20 cellular contexts compared by ENCODE assay signal in genomic region chr3:171854649-171855305, GRCh38. TPM values are rescaled to one million over a fixed set of nuclear protein-coding genes. Genes with fewer than 3 reads are reported as not detected.
DNase-seq lines count a peak whose midpoint lies in the region; FAIRE-seq and TF ChIP-seq lines count a peak whose summit lies in the region.
"Had no signal": no experiment of that assay in that cellular context is flagged by ENCODE, and none has a peak within 500 bp of the region (broad histone marks: within the 10 kb centered on the region; RNA-seq: fewer than 3 reads in every experiment).

No MANE protein-coding gene starts in this region.

- no peak overlapping the region; a peak in 1 of 8 replicates for H3K4me3 ChIP-seq in H1 (ENCODE audit: extremely low read depth in 1 of 4, insufficient read depth in 2 of 4, low read depth in 3 of 4, low read length in 4 of 4)
- no peak overlapping the region for H3K4me3 ChIP-seq in stomach
- H3K4me3 ChIP-seq: PC-9, SJSA1 had no signal

- 82 to 100% methylated on average over 1 to 2 of the region's 2 CpGs for WGBS in H1 (ENCODE audit: extremely low coverage in 1 of 2, insufficient coverage in 1 of 2, insufficient read length in 1 of 2, insufficient replicate concordance in 2 of 2, low coverage in 1 of 2, low lambda C conversion rate in 2 of 2, missing lambda C conversion rate in 1 of 2), 2 experiments
- 85 to 92% (median 87%) methylated on average over 2 of the region's 2 CpGs for WGBS in stomach, 5 donors

- no peak overlapping the region for H2BK120ac ChIP-seq in H1 (replicated peaks; ENCODE audit: low read depth, low read length)

- no peak overlapping the region for H3K4ac ChIP-seq in H1 (replicated peaks; ENCODE audit: insufficient read length, low read depth, low read length)

- DNase-seq in DMS114 treated with DMSO at 0.1 percent for 48 hours (lab: John Stamatoyannopoulos, UW; ENCODE audit: unreplicated experiment) (peak; percentile 22), NAMALWA (ENCODE audit: low spot score) (peak; percentile 17), H1 (ENCODE audit: low read depth in 1 of 2, low spot score in 2 of 2) (no peak), 8988T (no peak), stomach (no peak)
- DNase-seq in activated effector memory CD4-positive, alpha-beta T cell treated with Interleukin-2 at 50 U/mL for 16 hours, result no peak
- DNase-seq: BE2C; CD4-positive, alpha-beta memory T cell; KG1; NCI-H1436; NCI-H2029 treated with DMSO at 0.1 percent for 48 hours; NCI-H345; NCI-H69; T-helper 2 cell had no signal

- no peak overlapping the region for H2BK5ac ChIP-seq in H1 (ENCODE audit: low read depth, low read length)

- no peak overlapping the region for H3K27ac ChIP-seq in H1 (ENCODE audit: low read depth, low read length)
- H3K27ac ChIP-seq in stomach, result no peak overlapping the region
- H3K27ac ChIP-seq: HL-60, PC-9, SJSA1 had no signal

- no peaks in the 10 kb centered on the region for H3K27me3 ChIP-seq in H1 (replicated peaks in 1 of 4; ENCODE audit: control insufficient read depth in 3 of 4, extremely low read depth in 1 of 4, insufficient read depth in 3 of 4, low read length in 3 of 4)
- no peaks in the 10 kb centered on the region for H3K27me3 ChIP-seq in stomach
- H3K27me3 ChIP-seq: BE2C, SJSA1 had no signal

- H4K5ac ChIP-seq in H1 (ENCODE audit: insufficient read length, low read depth, low read length), result no peak overlapping the region

- H2AK5ac ChIP-seq in H1 (ENCODE audit: low read depth, low read length), result no peak overlapping the region

- H3K36me3 ChIP-seq in H1 (ENCODE audit: control insufficient read depth in 2 of 4, insufficient read depth in 4 of 4, low read length in 3 of 4) (peaks cover 0 to 3% (median 0%) of the 10 kb centered on the region in 4 experiments; a peak in 2 of 8 replicates), stomach (no peaks in the 10 kb centered on the region)
- H3K36me3 ChIP-seq: BE2C, SJSA1 had no signal

- no peaks in the 10 kb centered on the region for H3K23me2 ChIP-seq in H1 (ENCODE audit: low read depth, low read length)

- H2BK15ac ChIP-seq in H1 (ENCODE audit: low read length), result no peak overlapping the region

- no peak overlapping the region for H3K14ac ChIP-seq in H1 (ENCODE audit: insufficient read length)

- TF ChIP-seq EP300 in H1 (IDR thresholded peaks at IDR 0.05; ENCODE audit: borderline replicate concordance in 1 of 2, low read depth in 2 of 2, low read length in 2 of 2) (no peak), stomach (IDR thresholded peaks at IDR 0.05) (no peak)

- H3K79me2 ChIP-seq in H1 (ENCODE audit: control insufficient read depth in 1 of 2, insufficient read depth in 2 of 2, low read length in 2 of 2), result no peaks in the 10 kb centered on the region

- H2AFZ ChIP-seq in H1 (ENCODE audit: low read length), result no peak overlapping the region
- H2AFZ ChIP-seq: PC-9 had no signal

- H2BK20ac ChIP-seq in H1 (ENCODE audit: low read length), result no peak overlapping the region

- no peak overlapping the region for H3K23ac ChIP-seq in H1 (ENCODE audit: insufficient read length)

- TF ChIP-seq POLR2A in H1 (IDR thresholded peaks at IDR 0.05; ENCODE audit: control extremely low read depth in 1 of 2, low read depth in 2 of 2, low read length in 2 of 2) (no peak), stomach (IDR thresholded peaks at IDR 0.05) (no peak)

- intact Hi-C loops in stomach (cut with DNase I; ENCODE audit: low total_unique reads), result no loop called here

- H3K9me3 ChIP-seq in H1 (ENCODE audit: insufficient read depth in 2 of 2, low read depth in 1 of 2, low read length in 1 of 2) (peaks cover 25 to 30% of the 10 kb centered on the region in 2 experiments), stomach (peaks cover 0 to 12% (median 5%) of the 10 kb centered on the region in 4 donors)

- H3K56ac ChIP-seq in H1 (replicated peaks; ENCODE audit: insufficient read length, low read depth, low read length), result no peak overlapping the region

- no peak overlapping the region for H2BK12ac ChIP-seq in H1 (ENCODE audit: low read depth, low read length)

- H3K18ac ChIP-seq in H1 (ENCODE audit: extremely low read depth, low read length), result no peak overlapping the region

- CTCF ChIA-PET in H1 (lab: Charles Lee; ENCODE audit: partially characterized antibody), result interaction anchor here (1.1 to 1.5 kb wide), 2 partner anchors 11 to 83 kb away, joined by 3 to 4 read pairs; no protein-coding TSS in a partner anchor

- no peak for TF ChIP-seq RAD21 in H1 (IDR thresholded peaks at IDR 0.05 in 1 of 2, conservative IDR thresholded peaks at IDR 0.05 in 1 of 2; ENCODE audit: low read depth in 2 of 2, low read length in 2 of 2)

- no peak for TF ChIP-seq CTCF in H1 (IDR thresholded peaks at IDR 0.05; ENCODE audit: control extremely low read depth in 1 of 3, insufficient read depth in 1 of 3, low read depth in 1 of 3, low read length in 3 of 3)
- TF ChIP-seq CTCF in stomach (IDR thresholded peaks at IDR 0.05), result no peak

- H4K8ac ChIP-seq in H1 (ENCODE audit: extremely low read depth, insufficient read depth, low read length), result no peak overlapping the region

- no peak overlapping the region for H3K9ac ChIP-seq in H1 (replicated peaks in 1 of 4; ENCODE audit: extremely low read depth in 1 of 4, low read depth in 3 of 4, low read length in 3 of 4)

- H4K20me1 ChIP-seq in H1 (replicated peaks in 1 of 2; ENCODE audit: control insufficient read depth in 1 of 2, insufficient read depth in 2 of 2, low read length in 2 of 2), result no peaks in the 10 kb centered on the region

- no peaks in the 10 kb centered on the region for H3K79me1 ChIP-seq in H1 (ENCODE audit: low read depth, low read length)

- FAIRE-seq in A204.1 (lab: Jason Lieb, UNC) (peak; percentile 3), H1 (lab: Jason Lieb, UNC) (no peak)
- FAIRE-seq: H54 had no signal

- no peak overlapping the region for H4K91ac ChIP-seq in H1 (replicated peaks; ENCODE audit: insufficient read length, low read length)

- H3K4me1 ChIP-seq in H1 (replicated peaks in 1 of 4; ENCODE audit: control insufficient read depth in 3 of 4, insufficient read depth in 4 of 4, low read length in 3 of 4) (no peaks in the 10 kb centered on the region; a peak in 1 of 7 replicates), stomach (peaks cover 0 to 9% (median 0%) of the 10 kb centered on the region in 4 donors)
- H3K4me1 ChIP-seq: BE2C, SJSA1 had no signal

- POLR2A ChIA-PET in H1 (lab: Charles Lee; ENCODE audit: partially characterized antibody), result no interaction called here

- H3K4me2 ChIP-seq in H1 (ENCODE audit: insufficient read depth in 1 of 2, low read depth in 2 of 2, low read length in 2 of 2), result no peak overlapping the region
- H3K4me2 ChIP-seq: PC-9 had no signal

TF ChIP-seq in H1, 55 proteins besides CTCF, POLR2A, EP300 and RAD21:
- no peak for TF ChIP-seq ATF3 (IDR thresholded peaks at IDR 0.05; ENCODE audit: insufficient read depth, low read depth, low read length)
- peak in 1 of 2 experiments; percentile 74; a peak in 1 of 4 replicates for TF ChIP-seq HDAC2 (IDR thresholded peaks at IDR 0.05; ENCODE audit: borderline replicate concordance in 1 of 2, low read depth in 2 of 2, low read length in 2 of 2)
- TF ChIP-seq KDM1A (IDR thresholded peaks at IDR 0.05; ENCODE audit: borderline replicate concordance, low read length), result peak; percentile 93

RNA-seq across cellular contexts. Expression of gene TMEM212, which starts 11.6 kb away (rescaled TPM):
- total RNA-seq in H1 (2021; fragmentation: NEBNext Ultra II Directional; extraction: Animal tissue kit (Norgen Biotek cat#: 25700)), result not detected in 2 replicates
- polyA plus RNA-seq in H1 (2011; rRNA removed) (not detected in 2 replicates), stomach (not detected)
- not detected for polyA plus RNA-seq in H1 (2011; cell fraction: cytosol; rRNA removed)
- polyA plus RNA-seq in H1 (2011; cell fraction: nucleus; rRNA removed), result not detected
- polyA plus RNA-seq in H1 (2012, experiment 1 of 2), result not detected in 4 replicates
- polyA plus RNA-seq in H1 (2012, experiment 2 of 2), result not detected
- polyA plus RNA-seq in H1 (2013, experiment 1 of 2), result not detected
- not detected for polyA plus RNA-seq in H1 (2013, experiment 2 of 2)
- polyA minus RNA-seq in H1 (2011; rRNA and poly(A)+ RNA removed), result not detected in 2 replicates
- not detected for polyA minus RNA-seq in H1 (2011; cell fraction: cytosol; rRNA and poly(A)+ RNA removed)
- polyA minus RNA-seq in H1 (2011; cell fraction: nucleus; rRNA and poly(A)+ RNA removed), result not detected
- not detected for total RNA-seq in stomach
- total RNA-seq: CD4-positive, alpha-beta memory T cell; Daoy; PC-9; SJSA1 had no signal
- polyA plus RNA-seq: CD4-positive, alpha-beta memory T cell had no signal

RNA-seq across cellular contexts. Expression of gene PLD1, which starts 44.5 kb away (rescaled TPM):
- total RNA-seq in H1 (2021; fragmentation: NEBNext Ultra II Directional; extraction: Animal tissue kit (Norgen Biotek cat#: 25700)), result 2.6 and 3.1 TPM in 2 replicates
- 0.88 and 1.2 TPM in 2 replicates for polyA plus RNA-seq in H1 (2011; rRNA removed)
- 0.80 TPM for polyA plus RNA-seq in H1 (2011; cell fraction: cytosol; rRNA removed)
- 0.80 TPM for polyA plus RNA-seq in H1 (2011; cell fraction: nucleus; rRNA removed)
- 1.3 to 3.1 TPM (median 1.8 TPM) in 4 replicates for polyA plus RNA-seq in H1 (2012, experiment 1 of 2)
- polyA plus RNA-seq in H1 (2012, experiment 2 of 2), result 0.29 TPM
- polyA plus RNA-seq in H1 (2013, experiment 1 of 2), result 1.3 TPM
- polyA plus RNA-seq in H1 (2013, experiment 2 of 2), result 1.0 TPM
- polyA minus RNA-seq in H1 (2011; rRNA and poly(A)+ RNA removed), result 3.3 and 3.5 TPM in 2 replicates
- 3.2 TPM for polyA minus RNA-seq in H1 (2011; cell fraction: cytosol; rRNA and poly(A)+ RNA removed)
- 4.8 TPM for polyA minus RNA-seq in H1 (2011; cell fraction: nucleus; rRNA and poly(A)+ RNA removed)
- 10 to 100 TPM in 4 of 5 donors, 1 to 10 TPM in 1; 7.6 to 43.0 (median 25.1) TPM for total RNA-seq in stomach
- polyA plus RNA-seq in stomach, result 1 to 10 TPM; 3.4 to 9.5 (median 8.6) TPM

Comparison
In these comparisons a context has a peak if more than half of its experiments do, and no peak if none do; other contexts are left out.
1. DNase-seq: peak in DMS114 treated with DMSO at 0.1 percent for 48 hours (single experiment) and NAMALWA (single experiment); none in H1 (0 of 2), 8988T (single experiment), stomach (single experiment) and activated effector memory CD4-positive, alpha-beta T cell treated with Interleukin-2 at 50 U/mL for 16 hours (single experiment).